Comparison of ENCODE assay signal across 1 cellular context in genomic region chr3:153927107-153927506, GRCh38.
TF ChIP-seq lines count a peak whose summit lies in the region.

No MANE protein-coding gene starts in this region.

TF ChIP-seq in H1, 55 proteins besides CTCF, POLR2A, EP300 and RAD21:
- TF ChIP-seq HDAC2 (IDR thresholded peaks at IDR 0.05; ENCODE audit: borderline replicate concordance in 1 of 2, low read depth in 2 of 2, low read length in 2 of 2) = no peak
- TF ChIP-seq JUN (IDR thresholded peaks at IDR 0.05; ENCODE audit: low read depth, low read length) = no peak
- TF ChIP-seq KDM5A (IDR thresholded peaks at IDR 0.05; ENCODE audit: low read length) = no peak
